In the genomic region with DNA sequence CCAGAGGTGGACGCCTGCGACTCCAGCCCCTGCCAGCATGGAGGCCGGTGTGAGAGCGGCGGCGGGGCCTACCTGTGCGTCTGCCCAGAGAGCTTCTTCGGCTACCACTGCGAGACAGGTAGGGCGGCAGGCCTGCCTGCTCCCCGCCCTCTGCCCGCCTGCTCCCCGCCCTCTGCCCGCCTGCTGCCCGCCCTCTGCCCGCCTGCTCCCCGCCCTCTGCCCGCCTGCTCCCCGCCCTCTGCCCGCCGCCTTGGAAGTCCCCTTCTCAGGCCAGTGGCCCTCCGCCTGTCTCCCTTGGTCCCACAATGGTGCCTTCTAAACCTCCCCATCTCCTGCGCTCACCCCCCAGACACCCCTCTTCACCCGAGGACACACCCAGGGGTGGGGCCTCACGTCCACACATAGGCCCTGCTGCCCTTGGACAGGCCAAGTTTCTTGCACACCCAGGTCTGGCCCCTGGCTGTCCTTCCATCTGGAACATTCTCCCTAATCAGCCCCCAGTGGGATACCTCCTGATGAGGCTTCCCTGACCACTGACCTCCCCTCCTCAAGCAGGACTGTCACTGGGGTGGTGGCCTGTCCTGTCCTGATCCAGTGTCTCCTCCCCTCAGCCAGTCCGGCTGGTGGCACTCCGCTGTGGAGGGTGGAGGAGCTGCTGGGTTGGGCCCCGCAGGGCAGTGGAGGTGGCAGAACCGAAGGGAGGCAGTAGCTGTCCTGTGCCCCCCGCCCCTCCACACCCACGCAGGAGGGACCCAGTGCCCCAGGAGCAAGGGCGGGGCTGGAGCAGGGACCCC, we compare ENCODE assay signal across 9 cellular contexts. TPM values are rescaled to one million over a fixed set of nuclear protein-coding genes. Genes with fewer than 3 reads are reported as not detected.
DNase-seq lines count a peak whose midpoint lies in the region; ATAC-seq, FAIRE-seq and TF ChIP-seq lines count a peak whose summit lies in the region.
"Had no signal": no experiment of that assay in that cellular context is flagged by ENCODE, and none has a peak within 500 bp of the region (broad histone marks: within the 10 kb centered on the region; RNA-seq: fewer than 3 reads in every experiment).

No MANE protein-coding gene starts in this region.

- no peak for TF ChIP-seq RAD21 in HepG2 (CRISPR knock-in tag; IDR thresholded peaks at IDR 0.05)

- no peaks in the 10 kb centered on the region for H3K79me2 ChIP-seq in HepG2 (ENCODE audit: insufficient read depth, low read length)

- H3K4me3 Mint-ChIP-seq in CD4-positive, alpha-beta T cell = peak overlapping the region; percentile 30
- no peak overlapping the region for H3K4me3 Mint-ChIP-seq in activated naive CD4-positive, alpha-beta T cell treated with anti-CD3 and anti-CD28 coated beads, Interleukin-2, amount 10 ng/mL, durations not matched to agents 7 days and 5 days

- H3K27me3 Mint-ChIP-seq in CD4-positive, alpha-beta T cell = no peaks in the 10 kb centered on the region
- peaks cover 10% of the 10 kb centered on the region for H3K27me3 Mint-ChIP-seq in activated naive CD4-positive, alpha-beta T cell treated with anti-CD3 and anti-CD28 coated beads, Interleukin-2, amount 10 ng/mL, durations not matched to agents 7 days and 5 days

- no peak overlapping the region for H3K9ac ChIP-seq in HepG2 (ENCODE audit: insufficient read depth, low read depth, low read length)

- TF ChIP-seq POLR2A in HepG2 (IDR thresholded peaks at IDR 0.05; ENCODE audit: insufficient read depth in 1 of 2, low read depth in 2 of 2, low read length in 2 of 2) = no peak

- no peaks in the 10 kb centered on the region for H3K36me3 Mint-ChIP-seq in CD4-positive, alpha-beta T cell (ENCODE audit: low read depth)
- no peaks in the 10 kb centered on the region for H3K36me3 Mint-ChIP-seq in activated naive CD4-positive, alpha-beta T cell treated with anti-CD3 and anti-CD28 coated beads, Interleukin-2, amount 10 ng/mL, durations not matched to agents 7 days and 5 days

- H3K27ac Mint-ChIP-seq in CD4-positive, alpha-beta T cell = no peak overlapping the region
- no peak overlapping the region for H3K27ac Mint-ChIP-seq in activated naive CD4-positive, alpha-beta T cell treated with anti-CD3 and anti-CD28 coated beads, Interleukin-2, amount 10 ng/mL, durations not matched to agents 7 days and 5 days

- H4K20me1 ChIP-seq in HepG2 (ENCODE audit: insufficient read depth, low read length) = no peaks in the 10 kb centered on the region; the same call in 1 of the 2 replicates

- WGBS in HepG2 (ENCODE audit: low lambda C conversion rate) = 20% methylated on average over 18 of the region's 32 CpGs

- H3K36me3 ChIP-seq in HepG2 (replicated peaks in 1 of 2; ENCODE audit: control insufficient read depth in 1 of 2, insufficient read depth in 2 of 2, low read length in 2 of 2) = no peaks in the 10 kb centered on the region

- CTCF ChIA-PET in CD4-positive, alpha-beta T cell (lab: Charles Lee) = interaction anchor here (1.5 kb wide), 1 partner anchor 81 kb away, joined by 3 read pairs; no protein-coding TSS in a partner anchor
- CTCF ChIA-PET in activated naive CD4-positive, alpha-beta T cell treated with anti-CD3 and anti-CD28 coated beads, Interleukin-2, amount 10 ng/mL, durations not matched to agents 7 days and 5 days (lab: Charles Lee) = no interaction called here
- CTCF ChIA-PET in HepG2 (lab: Yijun Ruan, JAX; ENCODE audit: low intra/inter-chr PET ratio, low total read pairs) = no interaction called here

- no peak for FAIRE-seq in HepG2 (lab: Jason Lieb, UNC)
- FAIRE-seq: TTC549 had no signal

- H3K9me3 Mint-ChIP-seq in CD4-positive, alpha-beta T cell = no peaks in the 10 kb centered on the region
- no peaks in the 10 kb centered on the region for H3K9me3 Mint-ChIP-seq in activated naive CD4-positive, alpha-beta T cell treated with anti-CD3 and anti-CD28 coated beads, Interleukin-2, amount 10 ng/mL, durations not matched to agents 7 days and 5 days

- H3K4me2 ChIP-seq in HepG2 (ENCODE audit: low read depth, low read length) = peak overlapping the region; percentile 68

- ATAC-seq in CD4-positive, alpha-beta T cell (ENCODE audit: poor library complexity) = peak; percentile 83
- ATAC-seq in HepG2 (peak; percentile 72), HG03442 (IDR thresholded peaks at IDR 0.05; ENCODE audit: unreplicated experiment) (no peak)

- BruUV-seq in HepG2 (replicated peaks; lab: Mats Ljungman, UMichigan) = no TSS peak

- in situ Hi-C loops in HepG2 (cut with HindIII; ENCODE audit: extremely low pct_ligation_motif_present, low pct_unique_long_range_greater_than_20kb) = no loop called here

- H2AFZ ChIP-seq in HepG2 (ENCODE audit: low read length) = no peak overlapping the region

- DNase-seq in CD4-positive, alpha-beta T cell = peak; percentile 24 to 64 (median 38)
- peak; percentile 36 for DNase-seq in NCI-H526 treated with DMSO at 0.1 percent for 48 hours (lab: John Stamatoyannopoulos, UW)
- DNase-seq in activated naive CD4-positive, alpha-beta T cell treated with anti-CD3 and anti-CD28 coated beads, Interleukin-2, amount 10 ng/mL, durations not matched to agents 7 days and 5 days = peak; percentile 56
- DNase-seq in HepG2 (ENCODE audit: low spot score) = no peak
- DNase-seq in stimulated activated naive CD4-positive, alpha-beta T cell treated with Interleukin-2 at 50 U/mL for 16 hours (lab: John Stamatoyannopoulos, UW) = peak; percentile 25
- no peak for DNase-seq in hepatic stellate cell (ENCODE audit: low spot score)
- no peak for DNase-seq in cerebellum (ENCODE audit: low spot score)

- POLR2A ChIA-PET in CD4-positive, alpha-beta T cell (lab: Charles Lee) = interaction anchor here (0.6 kb wide), 1 partner anchor 41 kb away, joined by 3 read pairs; no protein-coding TSS in a partner anchor
- POLR2A ChIA-PET in HepG2 (lab: Yijun Ruan, JAX) = no interaction called here

- no peak for TF ChIP-seq CTCF in CD4-positive, alpha-beta T cell (IDR thresholded peaks at IDR 0.05)
- TF ChIP-seq CTCF in HepG2 (CRISPR knock-in tag; IDR thresholded peaks at IDR 0.05) = no peak

- no peak overlapping the region for H3K27ac ChIP-seq in CD4-positive, alpha-beta T cell (ENCODE audit: low read depth, low read length)
- no peak overlapping the region for H3K27ac ChIP-seq in HepG2 (ENCODE audit: extremely low read length, insufficient read depth, low read length)

- H3K9me3 ChIP-seq in CD4-positive, alpha-beta T cell (ENCODE audit: control insufficient read depth, low read length) = no peaks in the 10 kb centered on the region
- H3K9me3 ChIP-seq in HepG2 (ENCODE audit: low read length) = no peaks in the 10 kb centered on the region

- intact Hi-C loops in CD4-positive, alpha-beta T cell (cut with DNase I, micrococcal nuclease) = no loop called here
- intact Hi-C loops in HepG2 (cut with micrococcal nuclease; ENCODE audit: unreplicated experiment) = no loop called here

- no peaks in the 10 kb centered on the region for H3K27me3 ChIP-seq in CD4-positive, alpha-beta T cell (ENCODE audit: control insufficient read depth, insufficient read depth, low read length)
- H3K27me3 ChIP-seq in HepG2 (ENCODE audit: control insufficient read depth in 1 of 2, insufficient read depth in 2 of 2, low read length in 2 of 2) = peaks cover 15 to 49% of the 10 kb centered on the region in 2 experiments

- H3K4me1 Mint-ChIP-seq in CD4-positive, alpha-beta T cell (ENCODE audit: low read depth) = no peaks in the 10 kb centered on the region
- H3K4me1 Mint-ChIP-seq in activated naive CD4-positive, alpha-beta T cell treated with anti-CD3 and anti-CD28 coated beads, Interleukin-2, amount 10 ng/mL, durations not matched to agents 7 days and 5 days = peaks cover 2% of the 10 kb centered on the region

- H3K4me1 ChIP-seq in HepG2 (ENCODE audit: insufficient read depth, low read length) = 0 out of 2 replicates have a peak, but pooled peaks cover 8% of the 10 kb centered on the region

- peak overlapping the region in 1 of 3 experiments; percentile 54; a peak in 2 of 6 replicates for H3K4me3 ChIP-seq in HepG2 (replicated peaks in 1 of 3; ENCODE audit: insufficient read depth in 1 of 3, low read depth in 2 of 3, low read length in 3 of 3)

- TF ChIP-seq EP300 in HepG2 (IDR thresholded peaks at IDR 0.05; ENCODE audit: low read depth in 2 of 2, low read length in 2 of 2) (no peak), HepG2 (CRISPR knock-in tag; IDR thresholded peaks at IDR 0.05; ENCODE audit: borderline replicate concordance) (no peak)

RNA-seq across cellular contexts. Expression of a gene that starts 37.9 kb away (rescaled TPM):
- 10 to 100 TPM; 84.0 to 87.5 TPM for total RNA-seq in CD4-positive, alpha-beta T cell
- total RNA-seq in HepG2 (2016; rRNA removed; fragmentation: Illumina TruSeq; extraction: Trizol) (59.8 and 61.5 TPM in 2 replicates), cerebellum (64.7 TPM)
- 20.2 and 20.4 TPM in 2 replicates for total RNA-seq in HepG2 (2016; cell fraction: cytosol; rRNA removed; fragmentation: Illumina TruSeq; extraction: Trizol; ENCODE audit: low read depth)
- 57.2 and 63.4 TPM in 2 replicates for total RNA-seq in HepG2 (2016; cell fraction: insoluble cytoplasmic fraction; rRNA removed; fragmentation: Illumina TruSeq; extraction: Trizol)
- total RNA-seq in HepG2 (2016; cell fraction: membrane; rRNA removed; fragmentation: Illumina TruSeq; extraction: Trizol) = 27.2 and 28.3 TPM in 2 replicates
- total RNA-seq in HepG2 (2016; cell fraction: nucleus; rRNA removed; fragmentation: Illumina TruSeq; extraction: Trizol) = 47.3 and 61.7 TPM in 2 replicates
- 37.1 and 50.5 TPM in 2 replicates for polyA plus RNA-seq in HepG2 (2011; rRNA removed)
- polyA plus RNA-seq in HepG2 (2011; cell fraction: cytosol; rRNA removed) = 29.8 and 33.1 TPM in 2 replicates
- polyA plus RNA-seq in HepG2 (2011; cell fraction: nucleus; rRNA removed) = 71.5 and 77.4 TPM in 2 replicates
- polyA plus RNA-seq in HepG2 (2012) = 27.8 and 38.2 TPM in 2 replicates
- 18.2 and 22.9 TPM in 2 replicates for polyA plus RNA-seq in HepG2 (2016; cell fraction: cytosol; fragmentation: Illumina TruSeq; extraction: Trizol; ENCODE audit: low read depth)
- 67.1 and 69.1 TPM in 2 replicates for polyA plus RNA-seq in HepG2 (2016; cell fraction: insoluble cytoplasmic fraction; fragmentation: Illumina TruSeq; extraction: Trizol; ENCODE audit: low read depth)
- polyA plus RNA-seq in HepG2 (2016; cell fraction: membrane; fragmentation: Illumina TruSeq; extraction: Trizol; ENCODE audit: low read depth) = 20.0 and 22.3 TPM in 2 replicates
- 82.3 and 82.6 TPM in 2 replicates for polyA plus RNA-seq in HepG2 (2016; cell fraction: nucleus; fragmentation: Illumina TruSeq; extraction: Trizol; ENCODE audit: insufficient read depth, low read depth)
- polyA minus RNA-seq in HepG2 (2011; rRNA and poly(A)+ RNA removed; ENCODE audit: low replicate concordance) = 31.6 and 46.9 TPM in 2 replicates
- polyA minus RNA-seq in HepG2 (2011; cell fraction: cytosol; rRNA and poly(A)+ RNA removed) = 15.7 and 20.7 TPM in 2 replicates
- polyA minus RNA-seq in HepG2 (2011; cell fraction: nucleus; rRNA and poly(A)+ RNA removed) = 76.1 and 79.6 TPM in 2 replicates

Comparison
In these comparisons a context has a peak if more than half of its experiments do, and no peak if none do; other contexts are left out.
1. DNase-seq: peak in CD4-positive, alpha-beta T cell (10 of 10), NCI-H526 treated with DMSO at 0.1 percent for 48 hours (single experiment), activated naive CD4-positive, alpha-beta T cell treated with anti-CD3 and anti-CD28 coated beads, Interleukin-2, amount 10 ng/mL, durations not matched to agents 7 days and 5 days (single experiment) and stimulated activated naive CD4-positive, alpha-beta T cell treated with Interleukin-2 at 50 U/mL for 16 hours (single experiment); none in HepG2 (single experiment), hepatic stellate cell (single experiment) and cerebellum (single experiment).